Comparison of ENCODE assay signal across 8 cellular contexts in the genomic region with DNA sequence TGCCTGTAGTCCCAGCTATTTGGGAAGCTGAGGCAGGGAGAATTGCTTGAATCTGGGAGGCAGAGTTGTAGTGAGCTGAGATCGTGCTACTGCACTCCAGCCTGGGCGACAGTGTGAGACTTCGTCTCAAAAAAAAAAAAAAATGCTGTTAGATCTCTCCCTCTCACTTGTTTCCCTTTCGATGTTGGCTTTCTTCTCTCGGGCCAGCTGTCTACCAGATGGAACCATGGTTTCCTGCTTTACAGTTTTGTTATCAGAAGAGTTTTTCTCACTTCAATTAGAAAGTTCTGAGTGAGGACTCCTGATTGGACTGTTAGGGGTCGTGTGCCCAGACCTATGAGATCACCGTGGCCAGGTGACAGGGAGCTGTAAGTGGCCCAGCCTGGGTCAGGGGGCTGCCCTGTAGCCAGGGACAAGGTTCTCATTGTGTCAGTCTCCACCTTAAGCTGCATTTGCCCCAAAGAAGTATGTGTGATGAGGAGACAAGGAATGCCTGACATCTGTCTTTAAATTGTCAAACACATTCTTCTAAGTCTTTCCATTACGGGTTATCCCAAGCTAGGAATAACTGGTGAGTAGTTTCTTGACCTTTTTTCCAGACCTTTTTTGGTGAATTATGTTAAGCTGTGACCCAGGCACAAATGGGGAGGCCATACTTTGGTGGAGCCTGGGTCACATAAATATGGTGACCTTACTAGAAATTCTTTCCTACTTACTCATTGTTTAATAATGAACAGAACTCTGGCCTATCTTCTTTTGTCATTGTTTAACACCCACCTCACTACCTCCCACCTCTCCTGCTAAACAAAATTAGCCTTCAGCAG. TPM values are rescaled to one million over a fixed set of nuclear protein-coding genes. Genes with fewer than 3 reads are reported as not detected.
DNase-seq lines count a peak whose midpoint lies in the region; ATAC-seq and TF ChIP-seq lines count a peak whose summit lies in the region.

No MANE protein-coding gene starts in this region.

- H3K79me1 ChIP-seq in mesenchymal stem cell (replicated peaks; ENCODE audit: low read length, poor library complexity, severe bottlenecking) = peaks cover 23% of the 10 kb centered on the region

- peak overlapping the region; percentile 40 for H3K27ac ChIP-seq in mesenchymal stem cell (ENCODE audit: low read length, poor library complexity, severe bottlenecking)
- no peak overlapping the region for H3K27ac ChIP-seq in left lung

- H2BK15ac ChIP-seq in mesenchymal stem cell (ENCODE audit: low read depth, poor library complexity, severe bottlenecking) = no peak overlapping the region

- no peak for TF ChIP-seq CTCF in left lung (IDR thresholded peaks at IDR 0.05)

- no peak overlapping the region for H3K4ac ChIP-seq in mesenchymal stem cell (ENCODE audit: low read depth in 1 of 2, low read length in 2 of 2)

- H3K27me3 ChIP-seq in mesenchymal stem cell (ENCODE audit: control insufficient read depth in 1 of 2, insufficient read depth in 1 of 2, low read length in 2 of 2) (no peaks in the 10 kb centered on the region), left lung (no peaks in the 10 kb centered on the region)

- H2BK5ac ChIP-seq in mesenchymal stem cell (ENCODE audit: low read depth, low read length, poor library complexity, severe bottlenecking) = no peak overlapping the region

- H3K27me3 Mint-ChIP-seq in activated T-helper 17 cell treated with anti-CD3 and anti-CD28 coated beads, Interleukin-2, amount 50 U/mL, for 72 hours = no peaks in the 10 kb centered on the region

- peaks cover 0 to 6% of the 10 kb centered on the region in 2 experiments for H3K36me3 ChIP-seq in mesenchymal stem cell (ENCODE audit: control insufficient read depth in 1 of 2, insufficient read depth in 2 of 2, low read depth in 1 of 2, low read length in 2 of 2)
- H3K36me3 ChIP-seq in left lung = no peaks in the 10 kb centered on the region

- no peak overlapping the region for H3K23ac ChIP-seq in mesenchymal stem cell (ENCODE audit: low read length in 2 of 2)

- peaks cover 33% of the 10 kb centered on the region for H3K4me1 Mint-ChIP-seq in activated T-helper 17 cell treated with anti-CD3 and anti-CD28 coated beads, Interleukin-2, amount 50 U/mL, for 72 hours

- H4K8ac ChIP-seq in mesenchymal stem cell (ENCODE audit: low read length) = peak overlapping the region; percentile 16

- H2AFZ ChIP-seq in mesenchymal stem cell (ENCODE audit: low read depth, low read length) = no peak overlapping the region

- H3K4me1 ChIP-seq in mesenchymal stem cell (ENCODE audit: control insufficient read depth, insufficient read depth, low read depth, low read length) (peaks cover 7% of the 10 kb centered on the region), left lung (no peaks in the 10 kb centered on the region)

- no peak overlapping the region for H3K14ac ChIP-seq in mesenchymal stem cell (ENCODE audit: low read length in 2 of 2)

- H3K4me2 ChIP-seq in mesenchymal stem cell (ENCODE audit: low read length, poor library complexity, severe bottlenecking) = no peak overlapping the region

- intact Hi-C loops in left lung (cut with DNase I) = loop anchor here in 1 of 2 donors (10.0 kb wide), 1 partner anchor 48 kb away; no protein-coding TSS in a partner anchor

- H2AK5ac ChIP-seq in mesenchymal stem cell (ENCODE audit: low read length, severe bottlenecking) = peak overlapping the region; percentile 57

- peak overlapping the region; percentile 9 for H3K9ac ChIP-seq in mesenchymal stem cell (ENCODE audit: low read length)

- ATAC-seq in GM19395 (IDR thresholded peaks at IDR 0.05; ENCODE audit: unreplicated experiment) (peak; percentile 91), HG03457 (IDR thresholded peaks at IDR 0.05; ENCODE audit: unreplicated experiment) (peak; percentile 71), left lung (no peak)
- ATAC-seq in activated T-helper 17 cell treated with anti-CD3 and anti-CD28 coated beads, Interleukin-2, amount 50 U/mL, for 72 hours (replicated peaks) = peak; percentile 78

- H3K9me3 ChIP-seq in mesenchymal stem cell (ENCODE audit: control insufficient read depth, low read length) (no peaks in the 10 kb centered on the region), left lung (no peaks in the 10 kb centered on the region)

- H3K4me3 ChIP-seq in mesenchymal stem cell (ENCODE audit: insufficient read depth in 1 of 2, low read depth in 1 of 2, low read length in 2 of 2) = peak overlapping the region in 1 of 2 experiments; percentile 25
- no peak overlapping the region for H3K4me3 ChIP-seq in left lung

- H3K4me3 Mint-ChIP-seq in activated T-helper 17 cell treated with anti-CD3 and anti-CD28 coated beads, Interleukin-2, amount 50 U/mL, for 72 hours = peak overlapping the region; percentile 30

- no peak overlapping the region for H2BK120ac ChIP-seq in mesenchymal stem cell (ENCODE audit: low read depth, low read length)

- H3K36me3 Mint-ChIP-seq in activated T-helper 17 cell treated with anti-CD3 and anti-CD28 coated beads, Interleukin-2, amount 50 U/mL, for 72 hours (ENCODE audit: low read depth) = peaks cover 56% of the 10 kb centered on the region

- no peak overlapping the region for H4K91ac ChIP-seq in mesenchymal stem cell (ENCODE audit: low read length)

- H3K27ac Mint-ChIP-seq in activated T-helper 17 cell treated with anti-CD3 and anti-CD28 coated beads, Interleukin-2, amount 50 U/mL, for 72 hours = peak overlapping the region; percentile 60

- DNase-seq in AG08395 (ENCODE audit: low spot score) (peak; percentile 55), mesenchymal stem cell (peak; percentile 50), SW480 (ENCODE audit: low spot score) (no peak), putamen (ENCODE audit: low spot score) (no peak), left lung (no peak)

- H3K18ac ChIP-seq in mesenchymal stem cell (ENCODE audit: low read depth in 1 of 2, low read length in 2 of 2) = no peak overlapping the region

- H2BK12ac ChIP-seq in mesenchymal stem cell (ENCODE audit: low read length in 2 of 2) = no peak overlapping the region

- WGBS in mesenchymal stem cell = 28% methylated on average over 4 of the region's 8 CpGs

- no peaks in the 10 kb centered on the region for H3K9me3 Mint-ChIP-seq in activated T-helper 17 cell treated with anti-CD3 and anti-CD28 coated beads, Interleukin-2, amount 50 U/mL, for 72 hours

RNA-seq across cellular contexts. Expression of gene SNAPC5, which starts 25.2 kb away (rescaled TPM):
- 10 to 100 TPM; 13.2 to 22.7 TPM for total RNA-seq in activated T-helper 17 cell treated with anti-CD3 and anti-CD28 coated beads, Interleukin-2, amount 50 U/mL, for 72 hours
- polyA plus RNA-seq in mesenchymal stem cell (2013, experiment 1 of 2) = 18.0 TPM
- polyA plus RNA-seq in mesenchymal stem cell (2013, experiment 2 of 2) = 18.2 TPM
- 10 to 100 TPM; 17.9 to 19.4 TPM for total RNA-seq in left lung

RNA-seq across cellular contexts. Expression of gene RPL4, which starts 32.3 kb away (rescaled TPM):
- 1,000 to 10,000 TPM; 3,367 to 4,238 TPM for total RNA-seq in activated T-helper 17 cell treated with anti-CD3 and anti-CD28 coated beads, Interleukin-2, amount 50 U/mL, for 72 hours
- polyA plus RNA-seq in mesenchymal stem cell (2013, experiment 1 of 2) = 2,488 TPM
- 2,592 TPM for polyA plus RNA-seq in mesenchymal stem cell (2013, experiment 2 of 2)
- 1,000 to 10,000 TPM; 1,719 to 1,750 TPM for total RNA-seq in left lung

RNA-seq across cellular contexts. Expression of gene ZWILCH, which starts 32.7 kb away (rescaled TPM):
- 10 to 100 TPM; 19.2 to 34.0 TPM for total RNA-seq in activated T-helper 17 cell treated with anti-CD3 and anti-CD28 coated beads, Interleukin-2, amount 50 U/mL, for 72 hours
- polyA plus RNA-seq in mesenchymal stem cell (2013, experiment 1 of 2) = 6.7 TPM
- polyA plus RNA-seq in mesenchymal stem cell (2013, experiment 2 of 2) = 7.0 TPM
- total RNA-seq in left lung = 10 to 100 TPM in 1 of 2 donors, 1 to 10 TPM in 1; 8.6 to 13.6 TPM

Comparison
In these comparisons a context has a peak if more than half of its experiments do, and no peak if none do; other contexts are left out.
1. DNase-seq: peak in AG08395 (single experiment) and mesenchymal stem cell (single experiment); none in SW480 (single experiment), putamen (single experiment) and left lung (0 of 2).